Comparison of ENCODE assay signal across 26 cellular contexts in genomic region chr1:245313581-245313980, GRCh38.
"Had no signal": no experiment of that assay in that cellular context is flagged by ENCODE, and none has a peak within 500 bp of the region (broad histone marks: within the 10 kb centered on the region; RNA-seq: fewer than 3 reads in every experiment).

No MANE protein-coding gene starts in this region.

- H3K27ac ChIP-seq: epithelial cell of prostate, gastrocnemius medialis, neutrophil, pancreas, suprapubic skin, transverse colon, upper lobe of right lung, uterus had no signal

- H3K9me3 ChIP-seq: gastrocnemius medialis, mucosa of descending colon, neutrophil, pancreas, suprapubic skin, transverse colon, upper lobe of right lung, uterus had no signal

- H3K27me3 ChIP-seq: gastrocnemius medialis, pancreas, suprapubic skin, transverse colon, upper lobe of right lung, uterus had no signal

- H3K4me1 ChIP-seq: gastrocnemius medialis, pancreas, transverse colon, upper lobe of right lung, uterus had no signal

- DNase-seq: effector CD8-positive, alpha-beta T cell; endodermal cell; gastrocnemius medialis; head of caudate nucleus; mucosa of descending colon; naive B cell; pancreas; retina; stimulated activated CD4-positive, alpha-beta T cell treated with anti-CD3 and anti-CD28 coated beads, Interleukin-12 subunit alpha, Interleukin-12 subunit beta, amount 100 ng/mL, for 4 hours; stimulated activated CD4-positive, alpha-beta T cell treated with anti-CD3 and anti-CD28 coated beads, Interleukin-1b, Interleukin-23, amount 100 ng/mL, for 48 hours; stimulated activated CD4-positive, alpha-beta T cell treated with anti-CD3 and anti-CD28 coated beads, Interleukin-4, amount 100 ng/mL, for 1 hour; stimulated activated CD8-positive, alpha-beta memory T cell treated with anti-CD3 and anti-CD28 coated beads, Interleukin-4, amount 100 ng/mL, for 48 hours; stimulated activated naive CD4-positive, alpha-beta T cell; stimulated activated naive CD8-positive, alpha-beta T cell treated with anti-CD3 and anti-CD28 coated beads, Interleukin-15, amount 100 ng/mL, for 72 hours; transverse colon; upper lobe of right lung; uterus had no signal

- H3K4me3 ChIP-seq: gastrocnemius medialis, lung, mucosa of descending colon, pancreas, smooth muscle cell, suprapubic skin, transverse colon, upper lobe of right lung, uterus had no signal

- H3K36me3 ChIP-seq: gastrocnemius medialis, neutrophil, pancreas, suprapubic skin, transverse colon, upper lobe of right lung, uterus had no signal

- ATAC-seq: esophagus mucosa; gastrocnemius medialis; left lobe of liver; mucosa of descending colon; natural killer cell treated with Interleukin-12 subunit alpha and Interleukin-12 subunit beta and Interleukin-15 and Interleukin-18, amount 100 ng/mL, for 72 hours; pancreas; sciatic nerve; stimulated activated naive CD8-positive, alpha-beta T cell treated with anti-CD3 and anti-CD28 coated beads, Interleukin-15, amount 100 ng/mL, for 72 hours; upper lobe of right lung had no signal
